In the genomic region with DNA sequence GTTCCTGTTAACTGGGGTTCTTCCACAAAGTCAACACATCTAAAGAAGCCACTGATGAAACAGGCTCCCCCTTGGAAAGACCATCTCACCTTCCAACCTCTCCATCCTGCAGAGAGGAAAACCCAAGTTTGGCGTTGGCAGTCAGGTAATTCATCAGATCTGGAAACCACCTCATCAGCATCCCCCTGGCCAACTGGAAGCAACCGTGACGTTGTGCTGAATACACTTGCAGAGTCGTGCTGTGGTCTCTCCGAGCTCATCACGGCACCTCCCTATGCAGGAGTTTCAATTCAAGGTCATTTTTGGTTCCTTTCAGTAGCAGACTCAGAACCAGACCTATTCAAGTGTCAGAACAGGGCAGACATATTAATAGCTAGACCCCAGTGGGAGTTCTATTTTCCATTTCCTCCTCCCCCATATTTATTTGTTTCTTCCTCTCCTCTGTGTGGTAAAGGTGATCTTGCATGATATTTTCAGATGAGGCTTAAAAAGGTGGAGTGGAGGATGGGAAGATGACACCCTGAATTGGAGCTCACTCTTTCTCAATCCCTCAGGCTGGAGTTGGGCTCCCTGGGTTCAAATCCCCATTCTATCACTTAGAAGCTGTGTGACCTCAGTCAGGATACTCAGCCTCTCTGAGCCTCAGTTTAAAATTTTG, we compare ENCODE assay signal across 13 cellular contexts.
DNase-seq lines count a peak whose midpoint lies in the region; ATAC-seq and TF ChIP-seq lines count a peak whose summit lies in the region.
"Had no signal": no experiment of that assay in that cellular context is flagged by ENCODE, and none has a peak within 500 bp of the region (broad histone marks: within the 10 kb centered on the region; RNA-seq: fewer than 3 reads in every experiment).

No MANE protein-coding gene starts in this region.

- intact Hi-C loops in ascending aorta (cut with DNase I), result no loop called here

- H3K4me1 ChIP-seq in right atrium auricular region (no peaks in the 10 kb centered on the region), ascending aorta (peaks cover 0 to 4% of the 10 kb centered on the region in 2 donors)

- ATAC-seq in GM18907 (IDR thresholded peaks at IDR 0.05; ENCODE audit: unreplicated experiment), result peak; percentile 86
- peak; percentile 81 for ATAC-seq in HG02571 (IDR thresholded peaks at IDR 0.05; ENCODE audit: unreplicated experiment)
- peak; percentile 82 for ATAC-seq in HG03442 (IDR thresholded peaks at IDR 0.05; ENCODE audit: unreplicated experiment)
- ATAC-seq: GM23338, left lobe of liver, Panc1, sciatic nerve had no signal

- no peaks in the 10 kb centered on the region for H3K27me3 ChIP-seq in right atrium auricular region
- H3K27me3 ChIP-seq in ascending aorta, result no peaks in the 10 kb centered on the region

- no peak overlapping the region for H3K4me3 ChIP-seq in right atrium auricular region
- H3K4me3 ChIP-seq in ascending aorta, result no peak overlapping the region
- H3K4me3 ChIP-seq: GM23338 had no signal

- H3K27ac ChIP-seq in right atrium auricular region (no peak overlapping the region), ascending aorta (no peak overlapping the region)

- DNase-seq in GM10248 (ENCODE audit: extremely low spot score) (peak; percentile 75), right atrium auricular region (ENCODE audit: low spot score) (no peak), ascending aorta (ENCODE audit: low spot score in 2 of 2) (no peak), medulla oblongata (ENCODE audit: extremely low spot score) (no peak), DMS53 treated with DMSO at 0.1 percent for 48 hours (lab: John Stamatoyannopoulos, UW; ENCODE audit: unreplicated experiment) (no peak)
- DNase-seq: CD4-positive, alpha-beta memory T cell had no signal

- POLR2A ChIA-PET in GM10248 (lab: Yijun Ruan, JAX), result interaction anchor here (0.7 to 1.3 kb wide), 3 partner anchors 18 to 162 kb away, joined by 3 to 5 read pairs (median 3); partner anchors contain the start of gene EGR2

- no peaks in the 10 kb centered on the region for H3K9me3 ChIP-seq in right atrium auricular region
- H3K9me3 ChIP-seq in ascending aorta, result no peaks in the 10 kb centered on the region

- no peak for TF ChIP-seq CTCF in GM10248 (IDR thresholded peaks at IDR 0.05; ENCODE audit: control extremely low read depth, extremely low read depth, low read depth, missing control alignments)
- no peak for TF ChIP-seq CTCF in right atrium auricular region (IDR thresholded peaks at IDR 0.05)
- no peak for TF ChIP-seq CTCF in ascending aorta (IDR thresholded peaks at IDR 0.05)

- CTCF ChIA-PET in GM10248 (lab: Yijun Ruan, JAX), result interaction anchor here (0.8 to 3.8 kb wide), 11 partner anchors 13 to 198 kb away, joined by 3 to 20 read pairs (median 5); no protein-coding TSS in a partner anchor

- H3K36me3 ChIP-seq in right atrium auricular region, result no peaks in the 10 kb centered on the region
- no peaks in the 10 kb centered on the region for H3K36me3 ChIP-seq in ascending aorta
